Comparison of ENCODE assay signal across 1 cellular context in the genomic region with DNA sequence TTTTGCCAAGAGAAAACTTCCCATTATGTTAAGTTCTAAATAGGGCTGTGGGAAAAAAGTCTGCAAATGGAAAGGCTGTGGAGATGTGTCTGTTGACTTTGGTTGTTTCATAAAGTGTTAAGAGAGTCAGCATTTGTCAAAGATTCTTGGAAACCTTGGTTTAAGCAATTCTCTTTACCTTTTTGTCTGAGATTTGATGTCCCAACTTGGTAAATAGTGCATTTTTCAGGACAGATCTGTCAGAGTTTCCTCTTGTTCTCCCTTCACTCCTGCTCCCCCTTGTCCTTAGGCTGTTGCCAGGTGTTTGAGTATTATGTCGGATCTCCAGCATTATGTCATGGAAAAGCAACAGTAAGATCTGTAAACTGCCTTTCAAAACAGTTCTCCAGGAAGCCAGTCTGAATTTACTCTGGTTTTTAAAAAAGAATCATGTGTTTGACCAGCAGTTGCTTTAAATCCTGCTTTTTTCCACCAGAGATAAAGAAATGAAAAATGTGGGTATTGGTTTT.
TF ChIP-seq lines count a peak whose summit lies in the region.

No MANE protein-coding gene starts in this region.

TF ChIP-seq in IMR-90, 13 proteins besides CTCF, POLR2A, EP300 and RAD21:
- TF ChIP-seq MXI1 (IDR thresholded peaks at IDR 0.05; ENCODE audit: borderline replicate concordance, low read depth, low read length), result no peak
- TF ChIP-seq BHLHE40 (IDR thresholded peaks at IDR 0.05; ENCODE audit: low read depth, low read length), result no peak
- no peak for TF ChIP-seq CHD1 (IDR thresholded peaks at IDR 0.05; ENCODE audit: low read depth, low read length)
- TF ChIP-seq ELK1 (IDR thresholded peaks at IDR 0.05; ENCODE audit: borderline replicate concordance, low read depth, low read length), result no peak
- no peak for TF ChIP-seq NFE2L2 (IDR thresholded peaks at IDR 0.05; ENCODE audit: low read depth, low read length)
- no peak for TF ChIP-seq SMC3 (IDR thresholded peaks at IDR 0.05; ENCODE audit: low read depth, low read length)
- no peak for TF ChIP-seq RCOR1 (IDR thresholded peaks at IDR 0.05; ENCODE audit: insufficient replicate concordance, low read length)
- TF ChIP-seq USF2 (IDR thresholded peaks at IDR 0.05; ENCODE audit: low read depth, low read length), result no peak
- no peak for TF ChIP-seq RFX5 (IDR thresholded peaks at IDR 0.05; ENCODE audit: low read depth, low read length)
- TF ChIP-seq CEBPB (IDR thresholded peaks at IDR 0.05; ENCODE audit: low read depth, low read length), result no peak
- no peak for TF ChIP-seq FOS (IDR thresholded peaks at IDR 0.05; ENCODE audit: low read depth, low read length)
- TF ChIP-seq MAZ (IDR thresholded peaks at IDR 0.05; ENCODE audit: borderline replicate concordance, low read depth, low read length), result no peak
- TF ChIP-seq MAFK (IDR thresholded peaks at IDR 0.05; ENCODE audit: low read depth, low read length), result no peak
